In genomic region chr6:161549977-161550655, GRCh38 we compare ENCODE assay signal across 18 cellular contexts.
A peak's percentile ranks its signal among the peaks of the same experiment; 100 is the strongest.
DNase-seq lines count a peak whose midpoint lies in the region; ATAC-seq, FAIRE-seq and TF ChIP-seq lines count a peak whose summit lies in the region.
"Had no signal": no experiment of that assay in that cellular context is flagged by ENCODE, and none has a peak within 500 bp of the region (broad histone marks: within the 10 kb centered on the region; RNA-seq: fewer than 3 reads in every experiment).

No MANE protein-coding gene starts in this region.

- H3K4me2 ChIP-seq in A549, result peak overlapping the region; percentile 23; the same call in 1 of the 3 replicates
- no peak overlapping the region for H3K4me2 ChIP-seq in GM23338

- H3K36me3 Mint-ChIP-seq in GM23338 (ENCODE audit: low read depth), result peaks cover 9% of the 10 kb centered on the region

- H2AFZ ChIP-seq in GM23338, result peak overlapping the region; percentile 56; the same call in 1 of the 2 replicates

- ATAC-seq in A549, result peak; percentile 78 to 80; a peak in 4 of 6 replicates
- peak; percentile 55 for ATAC-seq in GM23338
- ATAC-seq: gastrocnemius medialis, left cardiac atrium, natural killer cell had no signal

- peaks cover 8% of the 10 kb centered on the region for H3K9me2 ChIP-seq in GM23338 (ENCODE audit: insufficient read depth)

- no peaks in the 10 kb centered on the region for H3K79me2 ChIP-seq in GM23338 (replicated peaks; ENCODE audit: insufficient read depth)

- no peak overlapping the region; the same call in 1 of the 2 replicates for H3K27ac Mint-ChIP-seq in GM23338
- H3K27ac Mint-ChIP-seq: activated T-cell treated with anti-CD3 and anti-CD28 coated beads, Interleukin-2, amount 50 U/mL, for 24 hours; natural killer cell had no signal

- H3F3A ChIP-seq in GM23338 (replicated peaks; ENCODE audit: low read depth), result no peaks in the 10 kb centered on the region

- H3K4me3 Mint-ChIP-seq in GM23338, result no peak overlapping the region
- H3K4me3 Mint-ChIP-seq: activated T-cell treated with anti-CD3 and anti-CD28 coated beads, Interleukin-2, amount 50 U/mL, for 24 hours; natural killer cell had no signal

- TF ChIP-seq POLR2A in A549 (IDR thresholded peaks at IDR 0.05; ENCODE audit: low read length), result no peak

- FAIRE-seq in A549 (lab: Jason Lieb, UNC) (no peak), RCC 7860 (lab: Jason Lieb, UNC) (no peak)
- FAIRE-seq: G401.6 had no signal

- peak overlapping the region in 1 of 2 experiments; percentile 43; a peak in 2 of 6 replicates for H3K27ac ChIP-seq in A549
- H3K27ac ChIP-seq in GM23338 (ENCODE audit: low read depth), result no peak overlapping the region
- H3K27ac ChIP-seq: gastrocnemius medialis had no signal

- H3K36me3 ChIP-seq in GM23338 (ENCODE audit: insufficient read depth), result no peaks in the 10 kb centered on the region
- H3K36me3 ChIP-seq: BE2C, gastrocnemius medialis, MG63 had no signal

- DNase-seq in A549 (ENCODE audit: low read depth in 1 of 2, low spot score in 1 of 2) (peak; percentile 36 to 73), GM23338 (ENCODE audit: low spot score) (peak; percentile 22), NCI-H510A (lab: John Stamatoyannopoulos, UW) (peak; percentile 11), epithelial cell of esophagus (ENCODE audit: low read depth) (peak; percentile 15), NCI-H2196 (lab: John Stamatoyannopoulos, UW; ENCODE audit: unreplicated experiment) (no peak), NCI-H774 (lab: John Stamatoyannopoulos, UW) (no peak), RCC 7860 (ENCODE audit: low spot score) (no peak)
- no peak for DNase-seq in NK-92 treated with Interleukin-12 subunit alpha and Interleukin-12 subunit beta, amount 100 ng/mL, for 24 hours (lab: John Stamatoyannopoulos, UW)
- DNase-seq: activated CD4-positive, alpha-beta T cell treated with anti-CD3 and anti-CD28 coated beads for 1 hour; activated T-cell treated with anti-CD3 and anti-CD28 coated beads, Interleukin-2, amount 50 U/mL, for 24 hours; anterior cingulate cortex; BE2C; gastrocnemius medialis; left cardiac atrium; MG63; natural killer cell; T-helper 1 cell had no signal

- H3K27me3 ChIP-seq in GM23338 (ENCODE audit: insufficient read depth), result no peaks in the 10 kb centered on the region
- H3K27me3 ChIP-seq: BE2C, gastrocnemius medialis, MG63 had no signal

- no peak for TF ChIP-seq RAD21 in A549 (conservative IDR thresholded peaks at IDR 0.05 in 1 of 2, IDR thresholded peaks at IDR 0.05 in 1 of 2)

- no peaks in the 10 kb centered on the region for H4K20me1 ChIP-seq in GM23338 (replicated peaks; ENCODE audit: insufficient read depth)

- TF ChIP-seq EP300 in A549 (IDR thresholded peaks at IDR 0.05), result no peak

- POLR2A ChIA-PET in A549 (lab: Yijun Ruan, JAX), result no interaction called here

- H3K4me1 Mint-ChIP-seq in GM23338, result peaks cover 22% of the 10 kb centered on the region
- H3K4me1 Mint-ChIP-seq: natural killer cell had no signal

- CTCF ChIA-PET in A549 (lab: Yijun Ruan, JAX), result no interaction called here

- WGBS in A549 (ENCODE audit: missing lambda C conversion rate), result 19% methylated on average over 4 of the region's 4 CpGs

- H3K4me3 ChIP-seq in A549 (no peak overlapping the region), GM23338 (no peak overlapping the region), epithelial cell of esophagus (ENCODE audit: low read length) (no peak overlapping the region)
- H3K4me3 ChIP-seq: gastrocnemius medialis, MG63 had no signal

- no peak for TF ChIP-seq CTCF in A549 (IDR thresholded peaks at IDR 0.05)
- peak in 1 of 2 experiments; percentile 25; a peak in 1 of 4 replicates for TF ChIP-seq CTCF in GM23338 (conservative IDR thresholded peaks at IDR 0.05; ENCODE audit: low read depth in 2 of 2)
- no peak for TF ChIP-seq CTCF in epithelial cell of esophagus (IDR thresholded peaks at IDR 0.05; ENCODE audit: insufficient read depth, low read depth, low read length, missing control alignments)

- H3K27me3 Mint-ChIP-seq in GM23338 (ENCODE audit: insufficient read depth, low read depth, poor library complexity), result peaks cover 3% of the 10 kb centered on the region
- H3K27me3 Mint-ChIP-seq: activated T-cell treated with anti-CD3 and anti-CD28 coated beads, Interleukin-2, amount 50 U/mL, for 24 hours had no signal

- H3K9me3 Mint-ChIP-seq in GM23338, result peaks cover 22% of the 10 kb centered on the region

- H3K9me3 ChIP-seq in A549, result peaks cover 5% of the 10 kb centered on the region; the same call in 1 of the 3 replicates
- H3K9me3 ChIP-seq: BE2C had no signal

- peaks cover 7% of the 10 kb centered on the region; the same call in 1 of the 3 replicates for H3K4me1 ChIP-seq in A549
- H3K4me1 ChIP-seq in GM23338 (ENCODE audit: insufficient read depth), result 0 out of 2 replicates have a peak, but pooled peaks cover 2% of the 10 kb centered on the region
- H3K4me1 ChIP-seq: BE2C, gastrocnemius medialis had no signal

TF ChIP-seq in A549, 52 proteins besides CTCF, POLR2A, EP300 and RAD21:
- TF ChIP-seq ELK1 (IDR thresholded peaks at IDR 0.05; ENCODE audit: low read depth, low read length) (no peak), EHF (CRISPR knock-in tag; IDR thresholded peaks at IDR 0.05) (no peak), RCOR1 (IDR thresholded peaks at IDR 0.05; ENCODE audit: low read depth, low read length) (no peak), FOXS1 (CRISPR knock-in tag; IDR thresholded peaks at IDR 0.05) (peak; percentile 91), GATA3 (IDR thresholded peaks at IDR 0.05; ENCODE audit: borderline replicate concordance) (no peak), CEBPB (IDR thresholded peaks at IDR 0.05) (0 out of 4 replicates have a peak, but pooled peaks of 1 of the 2 experiments have one; percentile 27)

TF ChIP-seq in GM23338, 12 proteins besides CTCF, POLR2A, EP300 and RAD21:
- no peak for TF ChIP-seq ZNF462 (CRISPR knock-in tag; IDR thresholded peaks at IDR 0.05)
- no peak for TF ChIP-seq JUNB (IDR thresholded peaks at IDR 0.05; ENCODE audit: unreplicated experiment)
- no peak for TF ChIP-seq STAT1 (IDR thresholded peaks at IDR 0.05; ENCODE audit: unreplicated experiment)
- TF ChIP-seq POLR2AphosphoS5 (IDR thresholded peaks at IDR 0.05; ENCODE audit: low read depth), result no peak
- TF ChIP-seq ZNF114 (CRISPR knock-in tag; IDR thresholded peaks at IDR 0.05), result no peak

Comparison
In these comparisons a context has a peak if more than half of its experiments do, and no peak if none do; other contexts are left out.
1. DNase-seq: peak in A549 (2 of 2), GM23338 (single experiment), NCI-H510A (single experiment) and epithelial cell of esophagus (single experiment); none in NCI-H2196 (single experiment), NCI-H774 (single experiment), RCC 7860 (single experiment) and NK-92 treated with Interleukin-12 subunit alpha and Interleukin-12 subunit beta, amount 100 ng/mL, for 24 hours (single experiment).